Comparison of ENCODE assay signal across 18 cellular contexts in genomic region chr22:31929126-31929928, GRCh38. TPM values are rescaled to one million over a fixed set of nuclear protein-coding genes. Genes with fewer than 3 reads are reported as not detected.
DNase-seq lines count a peak whose midpoint lies in the region; ATAC-seq, FAIRE-seq and TF ChIP-seq lines count a peak whose summit lies in the region.
"Had no signal": no experiment of that assay in that cellular context is flagged by ENCODE, and none has a peak within 500 bp of the region (broad histone marks: within the 10 kb centered on the region; RNA-seq: fewer than 3 reads in every experiment).

No MANE protein-coding gene starts in this region.

- H3K9ac ChIP-seq in K562 (ENCODE audit: insufficient read depth in 1 of 2, low read depth in 2 of 2, low read length in 2 of 2), result peak overlapping the region in 1 of 2 experiments; percentile 81; a peak in 2 of 4 replicates

- H3K27ac ChIP-seq in K562 (ENCODE audit: extremely low read depth, low read depth, low read length) (no peak overlapping the region; the same call in 2 of the 3 replicates), hepatocyte (no peak overlapping the region)
- H3K27ac ChIP-seq: vagina had no signal

- no peaks in the 10 kb centered on the region for H3K9me2 ChIP-seq in hepatocyte (replicated peaks; ENCODE audit: insufficient read depth)

- no peaks in the 10 kb centered on the region for H3K9me1 ChIP-seq in K562 (ENCODE audit: control insufficient read depth, insufficient read depth, low read length)

- in situ Hi-C loops in K562 (cut with MboI), result no loop called here

- H3K27me3 ChIP-seq in K562 (ENCODE audit: control insufficient read depth in 2 of 2, insufficient read depth in 2 of 2, low read length in 2 of 2), result no peaks in the 10 kb centered on the region
- no peaks in the 10 kb centered on the region for H3K27me3 ChIP-seq in hepatocyte
- H3K27me3 ChIP-seq: vagina had no signal

- TF ChIP-seq CTCF in K562 (IDR thresholded peaks at IDR 0.05 in 2 of 3, conservative IDR thresholded peaks at IDR 0.05 in 1 of 3; ENCODE audit: insufficient read depth in 2 of 3, low read depth in 1 of 3, low read length in 3 of 3), result no peak
- no peak for TF ChIP-seq CTCF in hepatocyte (IDR thresholded peaks at IDR 0.05; ENCODE audit: poor library complexity)

- H4K20me1 ChIP-seq in K562 (replicated peaks; ENCODE audit: control insufficient read depth, insufficient read depth, low read length), result no peaks in the 10 kb centered on the region
- H4K20me1 ChIP-seq in hepatocyte (ENCODE audit: insufficient read depth, poor library complexity, severe bottlenecking), result no peaks in the 10 kb centered on the region

- H3K36me3 ChIP-seq in K562 (ENCODE audit: control insufficient read depth, insufficient read depth, low read length), result no peaks in the 10 kb centered on the region
- no peaks in the 10 kb centered on the region for H3K36me3 ChIP-seq in hepatocyte (replicated peaks; ENCODE audit: insufficient read depth, low read depth)
- H3K36me3 ChIP-seq: vagina had no signal

- DNase-seq in GM12892 (ENCODE audit: insufficient read length) (no peak), K562 (ENCODE audit: extremely low read depth in 1 of 4, low spot score in 3 of 4) (peak in 2 of 4 experiments; percentile 37 to 47), hepatocyte (ENCODE audit: low spot score) (peak; percentile 40), sciatic nerve (ENCODE audit: low spot score) (no peak)
- no peak for DNase-seq in activated CD4-positive, alpha-beta T cell treated with anti-CD3 and anti-CD28 coated beads for 1 hour
- DNase-seq: activated CD4-positive, CD25-positive, alpha-beta regulatory T cell; activated CD8-positive, alpha-beta memory T cell treated with anti-CD3 and anti-CD28 coated beads, Interleukin-2, amount 50 U/mL, for 48 hours; activated naive CD4-positive, alpha-beta T cell treated with anti-CD3 and anti-CD28 coated beads, Interleukin-2, amount 10 ng/mL, durations not matched to agents 7 days and 5 days; CD4-positive, alpha-beta T cell; effector CD4-positive, alpha-beta T cell; NCI-H1694; NCI-H524; stimulated activated naive CD4-positive, alpha-beta T cell treated with Interleukin-2 at 50 U/mL for 16 hours; T-helper 1 cell had no signal

- H3K4me2 ChIP-seq in K562 (ENCODE audit: insufficient read depth, low read length), result peak overlapping the region; percentile 4; the same call in 1 of the 2 replicates
- H3K4me2 ChIP-seq in hepatocyte, result no peak overlapping the region

- TF ChIP-seq EP300 in K562 (IDR thresholded peaks at IDR 0.05; ENCODE audit: low read length), result no peak

- TF ChIP-seq POLR2A in GM12892 (IDR thresholded peaks at IDR 0.05; ENCODE audit: low read depth, low read length) (no peak), K562 (conservative IDR thresholded peaks at IDR 0.05) (no peak)

- H3K79me2 ChIP-seq in K562 (ENCODE audit: control insufficient read depth, insufficient read depth, low read length) (no peaks in the 10 kb centered on the region), hepatocyte (no peaks in the 10 kb centered on the region)

- no TSS peak for BruUV-seq in K562 (replicated peaks; lab: Mats Ljungman, UMichigan)

- H3K4me3 ChIP-seq in K562 (no peak overlapping the region), hepatocyte (no peak overlapping the region)
- H3K4me3 ChIP-seq: GM12878, vagina had no signal

- no peak for TF ChIP-seq RAD21 in K562 (CRISPR knock-in tag; conservative IDR thresholded peaks at IDR 0.05 in 1 of 2, IDR thresholded peaks at IDR 0.05 in 1 of 2)

- WGBS in K562 (ENCODE audit: insufficient coverage, low coverage, missing lambda C conversion rate), result 38% methylated on average over 8 of the region's 9 CpGs
- WGBS in hepatocyte (ENCODE audit: low lambda C conversion rate, missing lambda C conversion rate), result 64% methylated on average over 8 of the region's 9 CpGs

- peaks cover 8 to 11% of the 10 kb centered on the region in 2 experiments; a peak in 3 of 5 replicates for H3K4me1 ChIP-seq in K562 (replicated peaks in 1 of 2; ENCODE audit: control insufficient read depth in 2 of 2, insufficient read depth in 2 of 2, low read length in 2 of 2)
- peaks cover 10% of the 10 kb centered on the region for H3K4me1 ChIP-seq in hepatocyte (ENCODE audit: insufficient read depth)
- H3K4me1 ChIP-seq: vagina had no signal

- peak overlapping the region; percentile 72 for H2AFZ ChIP-seq in K562 (ENCODE audit: low read depth, low read length)
- no peak overlapping the region for H2AFZ ChIP-seq in hepatocyte

- no peaks in the 10 kb centered on the region for H3K9me3 ChIP-seq in K562 (replicated peaks; ENCODE audit: control insufficient read depth, insufficient read depth, low read depth, low read length)
- H3K9me3 ChIP-seq in hepatocyte (ENCODE audit: low read depth), result no peaks in the 10 kb centered on the region
- H3K9me3 ChIP-seq: vagina had no signal

- FAIRE-seq in GM12892 (lab: Jason Lieb, UNC), result peak; percentile 42
- FAIRE-seq in K562 (lab: Jason Lieb, UNC), result no peak
- FAIRE-seq: GM12878 had no signal

- intact Hi-C loops in K562 (cut with micrococcal nuclease) (no loop called here), sciatic nerve (cut with DNase I) (no loop called here)

- CTCF ChIA-PET in K562 (lab: Yijun Ruan, JAX; ENCODE audit: low intra/inter-chr PET ratio), result interaction anchor here (0.7 kb wide), 1 partner anchor 57 kb away, joined by 3 read pairs; no protein-coding TSS in a partner anchor

- ATAC-seq in K562 (no peak; the same call in 1 of the 3 replicates), sciatic nerve (peak; percentile 55), GM18907 (IDR thresholded peaks at IDR 0.05; ENCODE audit: unreplicated experiment) (no peak), GM21528 (IDR thresholded peaks at IDR 0.05; ENCODE audit: low FRiP score, unreplicated experiment) (no peak)
- ATAC-seq: GM12878 had no signal

- POLR2A ChIA-PET in K562 (lab: Yijun Ruan, JAX), result interaction anchor here (0.6 kb wide), 1 partner anchor 267 kb away, joined by 3 read pairs; no protein-coding TSS in a partner anchor

TF ChIP-seq in K562, 482 proteins besides CTCF, POLR2A, EP300 and RAD21 (continues in another document):
- no peak for TF ChIP-seq ZNF717 (CRISPR knock-in tag; IDR thresholded peaks at IDR 0.05)
- no peak for TF ChIP-seq CSDE1 (IDR thresholded peaks at IDR 0.05)
- peak in 1 of 2 experiments; percentile 7 for TF ChIP-seq E2F6 (IDR thresholded peaks at IDR 0.05; ENCODE audit: borderline replicate concordance in 1 of 2, extremely low read depth in 1 of 2, insufficient read depth in 1 of 2, insufficient read length in 1 of 2, low read depth in 1 of 2, low read length in 1 of 2, poor library complexity in 1 of 2, severe bottlenecking in 1 of 2)
- 0 out of 4 replicates have a peak, but pooled peaks of 1 of the 2 experiments have one; percentile 7 for TF ChIP-seq RCOR1 (IDR thresholded peaks at IDR 0.05; ENCODE audit: borderline replicate concordance in 1 of 2, low read depth in 2 of 2, low read length in 2 of 2)
- TF ChIP-seq VEZF1 (CRISPR knock-in tag; IDR thresholded peaks at IDR 0.05), result 0 out of 2 replicates have a peak, but pooled peaks have one; percentile 14

RNA-seq across cellular contexts. Expression of gene YWHAH, which starts 15.0 kb away (rescaled TPM):
- 78.1 TPM for polyA plus RNA-seq in GM12892 (2012; ENCODE audit: missing spikeins)
- 39.0 and 61.0 TPM in 2 replicates for total RNA-seq in K562 (2011; cell fraction: chromatin; rRNA removed; ENCODE audit: low replicate concordance)
- 24.5 and 26.3 TPM in 2 replicates for total RNA-seq in K562 (2011; cell fraction: nucleolus; rRNA removed)
- total RNA-seq in K562 (2011; cell fraction: nucleoplasm; rRNA removed), result 31.3 and 37.5 TPM in 2 replicates
- total RNA-seq in K562 (2014; rRNA removed) (97.3 and 109 TPM in 2 replicates), K562 (2014; rRNA removed; fragmentation: Illumina TruSeq; extraction: Trizol) (140 and 203 TPM in 2 replicates), K562 (2015; rRNA removed; fragmentation: Illumina TruSeq; extraction: Trizol) (106 and 114 TPM in 2 replicates), K562 (2021) (141 and 162 TPM in 2 replicates), hepatocyte (80.7 and 87.0 TPM in 2 replicates), sciatic nerve (150 TPM)
- polyA plus RNA-seq in K562 (2011; rRNA removed) (100 and 119 TPM in 2 replicates), K562 (2014; fragmentation: Illumina TruSeq; extraction: Trizol) (171 and 177 TPM in 2 replicates), K562 (2014; fragmentation: Nextera tagmentation; extraction: Ambion mirVana) (10 to 100 TPM; 32.0 to 39.6 TPM), K562 (2014; rRNA removed) (105 and 106 TPM in 2 replicates), hepatocyte (122 and 135 TPM in 2 replicates)
- polyA plus RNA-seq in K562 (2011; cell fraction: cytosol; rRNA removed), result 104 and 112 TPM in 2 replicates
- 42.9 and 49.4 TPM in 2 replicates for polyA plus RNA-seq in K562 (2011; cell fraction: nucleus; rRNA removed)
- polyA plus RNA-seq in K562 (2012), result 72.8 and 107 TPM in 2 replicates
- polyA minus RNA-seq in K562 (2011; rRNA and poly(A)+ RNA removed), result 72.4 and 90.3 TPM in 2 replicates
- 43.7 and 66.7 TPM in 2 replicates for polyA minus RNA-seq in K562 (2011; cell fraction: cytosol; rRNA and poly(A)+ RNA removed)
- polyA minus RNA-seq in K562 (2011; cell fraction: nucleus; rRNA and poly(A)+ RNA removed), result 13.2 and 25.0 TPM in 2 replicates
